In the genomic region with DNA sequence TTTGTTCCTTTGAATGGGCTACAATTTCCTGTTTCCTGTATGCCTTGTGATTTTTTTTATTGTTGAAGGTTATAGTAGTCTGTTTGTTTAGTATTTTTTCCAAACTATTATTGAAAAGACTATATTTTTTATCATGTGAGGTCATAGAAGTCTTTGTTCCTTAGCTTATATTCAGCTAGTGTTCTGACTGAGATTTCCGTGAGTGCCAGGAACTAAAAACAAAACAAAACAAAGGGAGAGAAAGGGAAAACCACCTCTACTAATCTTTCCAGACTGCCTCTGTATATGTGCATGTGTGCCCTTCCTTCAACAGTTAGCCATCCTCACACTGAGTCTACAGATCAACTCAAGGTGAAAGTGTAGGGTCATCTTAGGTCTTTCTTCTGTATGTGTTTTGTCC, we compare ENCODE assay signal across 21 cellular contexts.
DNase-seq lines count a peak whose midpoint lies in the region; ATAC-seq lines count a peak whose summit lies in the region.
"Had no signal": no experiment of that assay in that cellular context is flagged by ENCODE, and none has a peak within 500 bp of the region (broad histone marks: within the 10 kb centered on the region; RNA-seq: fewer than 3 reads in every experiment).

No MANE protein-coding gene starts in this region.

- CTCF ChIA-PET in activated naive CD4-positive, alpha-beta T cell treated with anti-CD3 and anti-CD28 coated beads, Interleukin-2, amount 10 ng/mL, durations not matched to agents 7 days and 5 days (lab: Charles Lee): interaction anchor here (1.1 to 1.2 kb wide), 2 partner anchors 18 to 393 kb away, joined by 3 to 4 read pairs; no protein-coding TSS in a partner anchor
- CTCF ChIA-PET in T-cell (lab: Charles Lee): no interaction called here

- no peak for DNase-seq in activated naive CD4-positive, alpha-beta T cell treated with anti-CD3 and anti-CD28 coated beads, Interleukin-2, amount 10 ng/mL, durations not matched to agents 7 days and 5 days
- DNase-seq in activated naive CD4-positive, alpha-beta T cell (lab: John Stamatoyannopoulos, UW): no peak
- DNase-seq in T-cell (no peak), epithelial cell of prostate (ENCODE audit: low read depth, low spot score) (no peak), NCI-H187 treated with DMSO at 0.1 percent for 48 hours (lab: John Stamatoyannopoulos, UW) (no peak)
- no peak for DNase-seq in stimulated activated effector memory CD8-positive, alpha-beta T cell treated with anti-CD3 and anti-CD28 coated beads, Interleukin-12 subunit alpha, Interleukin-12 subunit beta, amount 100 ng/mL, for 72 hours (ENCODE audit: low spot score in 2 of 2)
- DNase-seq: ACHN, COR-L47, DMS 273 treated with DMSO at 0.1 percent for 48 hours, GDM1, Kasumi-1, MG63, NCI-H1092 treated with DMSO at 0.1 percent for 48 hours, NCI-H2081 treated with DMSO at 0.1 percent for 48 hours, NCI-H510A treated with DMSO at 0.1 percent for 48 hours, NCI-H774, SHP77, SK-N-SH had no signal

- H3K4me1 Mint-ChIP-seq in activated naive CD4-positive, alpha-beta T cell treated with anti-CD3 and anti-CD28 coated beads, Interleukin-2, amount 10 ng/mL, durations not matched to agents 7 days and 5 days: peaks cover 53% of the 10 kb centered on the region
- H3K4me1 Mint-ChIP-seq in T-cell: peaks cover 16 to 26% (median 26%) of the 10 kb centered on the region in 3 donors
- peaks cover 17% of the 10 kb centered on the region for H3K4me1 Mint-ChIP-seq in stimulated activated effector memory CD8-positive, alpha-beta T cell treated with anti-CD3 and anti-CD28 coated beads, Interleukin-12 subunit alpha, Interleukin-12 subunit beta, amount 100 ng/mL, for 72 hours
- H3K4me1 Mint-ChIP-seq: IgD-negative memory B cell had no signal

- POLR2A ChIA-PET in T-cell (lab: Charles Lee): no interaction called here

- peaks cover 18% of the 10 kb centered on the region for H3K9me3 Mint-ChIP-seq in activated naive CD4-positive, alpha-beta T cell treated with anti-CD3 and anti-CD28 coated beads, Interleukin-2, amount 10 ng/mL, durations not matched to agents 7 days and 5 days
- peaks cover 0 to 16% (median 5%) of the 10 kb centered on the region in 3 donors for H3K9me3 Mint-ChIP-seq in T-cell
- H3K9me3 Mint-ChIP-seq in stimulated activated effector memory CD8-positive, alpha-beta T cell treated with anti-CD3 and anti-CD28 coated beads, Interleukin-12 subunit alpha, Interleukin-12 subunit beta, amount 100 ng/mL, for 72 hours: no peaks in the 10 kb centered on the region

- ATAC-seq in T-cell (replicated peaks in 1 of 4) (no peak), HG02798 (IDR thresholded peaks at IDR 0.05; ENCODE audit: poor library complexity, unreplicated experiment) (no peak)
- ATAC-seq in stimulated activated effector memory CD8-positive, alpha-beta T cell treated with anti-CD3 and anti-CD28 coated beads, Interleukin-12 subunit alpha, Interleukin-12 subunit beta, amount 100 ng/mL, for 72 hours: no peak

- peaks cover 63% of the 10 kb centered on the region for H3K36me3 Mint-ChIP-seq in activated naive CD4-positive, alpha-beta T cell treated with anti-CD3 and anti-CD28 coated beads, Interleukin-2, amount 10 ng/mL, durations not matched to agents 7 days and 5 days
- peaks cover 74% of the 10 kb centered on the region for H3K36me3 Mint-ChIP-seq in T-cell
- H3K36me3 Mint-ChIP-seq in stimulated activated effector memory CD8-positive, alpha-beta T cell treated with anti-CD3 and anti-CD28 coated beads, Interleukin-12 subunit alpha, Interleukin-12 subunit beta, amount 100 ng/mL, for 72 hours: peaks cover 60% of the 10 kb centered on the region

- H3K27ac Mint-ChIP-seq in activated naive CD4-positive, alpha-beta T cell treated with anti-CD3 and anti-CD28 coated beads, Interleukin-2, amount 10 ng/mL, durations not matched to agents 7 days and 5 days: peak overlapping the region; percentile 60
- H3K27ac Mint-ChIP-seq in T-cell: peak overlapping the region; percentile 56 to 68
- peak overlapping the region; percentile 4 for H3K27ac Mint-ChIP-seq in stimulated activated effector memory CD8-positive, alpha-beta T cell treated with anti-CD3 and anti-CD28 coated beads, Interleukin-12 subunit alpha, Interleukin-12 subunit beta, amount 100 ng/mL, for 72 hours
- H3K27ac Mint-ChIP-seq: CD14-positive monocyte had no signal

- peak overlapping the region; percentile 46 for H3K27ac ChIP-seq in epithelial cell of prostate

- H3K4me3 Mint-ChIP-seq in activated naive CD4-positive, alpha-beta T cell treated with anti-CD3 and anti-CD28 coated beads, Interleukin-2, amount 10 ng/mL, durations not matched to agents 7 days and 5 days: no peak overlapping the region
- no peak overlapping the region for H3K4me3 Mint-ChIP-seq in T-cell
- H3K4me3 Mint-ChIP-seq in stimulated activated effector memory CD8-positive, alpha-beta T cell treated with anti-CD3 and anti-CD28 coated beads, Interleukin-12 subunit alpha, Interleukin-12 subunit beta, amount 100 ng/mL, for 72 hours: no peak overlapping the region
- H3K4me3 Mint-ChIP-seq: CD14-positive monocyte, IgD-negative memory B cell had no signal

- no peaks in the 10 kb centered on the region for H3K27me3 Mint-ChIP-seq in activated naive CD4-positive, alpha-beta T cell treated with anti-CD3 and anti-CD28 coated beads, Interleukin-2, amount 10 ng/mL, durations not matched to agents 7 days and 5 days
- no peaks in the 10 kb centered on the region for H3K27me3 Mint-ChIP-seq in T-cell
- H3K27me3 Mint-ChIP-seq: IgD-negative memory B cell had no signal

Comparison
In these comparisons a context has a peak if more than half of its experiments do, and no peak if none do; other contexts are left out.
1. H3K27ac Mint-ChIP-seq: peak in every context shown above with its lines; median percentile 62 in T-cell; 60 in activated naive CD4-positive, alpha-beta T cell treated with anti-CD3 and anti-CD28 coated beads, Interleukin-2, amount 10 ng/mL, durations not matched to agents 7 days and 5 days; 4 in stimulated activated effector memory CD8-positive, alpha-beta T cell treated with anti-CD3 and anti-CD28 coated beads, Interleukin-12 subunit alpha, Interleukin-12 subunit beta, amount 100 ng/mL, for 72 hours.